8 cellular contexts compared by ENCODE assay signal in genomic region chr13:21060063-21060826, GRCh38. TPM values are rescaled to one million over a fixed set of nuclear protein-coding genes. Genes with fewer than 3 reads are reported as not detected.
A peak's percentile ranks its signal among the peaks of the same experiment; 100 is the strongest.
DNase-seq lines count a peak whose midpoint lies in the region; ATAC-seq and TF ChIP-seq lines count a peak whose summit lies in the region.

No MANE protein-coding gene starts in this region.

- WGBS in heart right ventricle, 2 donors: 5 to 6% methylated on average over 64 to 81 of the region's 81 CpGs
- WGBS in psoas muscle, 3 donors: 7 to 10% (median 9%) methylated on average over 54 to 81 of the region's 81 CpGs

- peaks cover 5% of the 10 kb centered on the region for H3K4me1 Mint-ChIP-seq in activated T-helper 17 cell treated with anti-CD3 and anti-CD28 coated beads, Interleukin-2, amount 50 U/mL, for 72 hours

- peak overlapping the region; percentile 96 to 100 (median 100) for H3K27ac ChIP-seq in heart right ventricle
- H3K27ac ChIP-seq in psoas muscle: peak overlapping the region; percentile 100

- peak overlapping the region; percentile 58 for H3K4me3 Mint-ChIP-seq in activated T-helper 17 cell treated with anti-CD3 and anti-CD28 coated beads, Interleukin-2, amount 50 U/mL, for 72 hours

- H3K27me3 ChIP-seq in heart right ventricle: no peaks in the 10 kb centered on the region
- H3K27me3 ChIP-seq in psoas muscle (ENCODE audit: insufficient read depth in 3 of 3, low read length in 2 of 3): no peaks in the 10 kb centered on the region

- H3K9me3 ChIP-seq in heart right ventricle (no peaks in the 10 kb centered on the region), psoas muscle (no peaks in the 10 kb centered on the region)

- intact Hi-C loops in heart right ventricle (cut with DNase I): loop anchor here in 7 of 10 donors (2.0 to 10.0 kb wide), 3 partner anchors 25 to 118 kb away; no protein-coding TSS in a partner anchor
- intact Hi-C loops in psoas muscle (cut with DNase I): loop anchor here (5.0 to 10.0 kb wide), 2 partner anchors 115 to 118 kb away; no protein-coding TSS in a partner anchor

- no peaks in the 10 kb centered on the region for H3K9me3 Mint-ChIP-seq in activated T-helper 17 cell treated with anti-CD3 and anti-CD28 coated beads, Interleukin-2, amount 50 U/mL, for 72 hours

- H3K36me3 Mint-ChIP-seq in activated T-helper 17 cell treated with anti-CD3 and anti-CD28 coated beads, Interleukin-2, amount 50 U/mL, for 72 hours (ENCODE audit: low read depth): no peaks in the 10 kb centered on the region

- H3K36me3 ChIP-seq in heart right ventricle (peaks cover 0 to 3% (median 0%) of the 10 kb centered on the region in 9 donors), psoas muscle (ENCODE audit: insufficient read depth in 1 of 2, low read depth in 1 of 2) (no peaks in the 10 kb centered on the region)

- H3K4me3 ChIP-seq in heart right ventricle (peak overlapping the region; percentile 72 to 100 (median 98)), psoas muscle (peak overlapping the region; percentile 96)

- TF ChIP-seq CTCF in heart right ventricle (IDR thresholded peaks at IDR 0.05) (peak in 2 of 9 donors; percentile 8 to 24), psoas muscle (IDR thresholded peaks at IDR 0.05) (no peak)

- DNase-seq in activated gamma-delta T cell (lab: John Stamatoyannopoulos, UW): peak; percentile 24
- DNase-seq in activated gamma-delta T cell treated with Interleukin-2 at 50 U/mL for 16 hours: no peak
- DNase-seq in heart right ventricle: peak; percentile 42 to 59
- DNase-seq in psoas muscle: peak; percentile 68 to 85
- no peak for DNase-seq in NCI-H2227 treated with DMSO at 0.1 percent for 48 hours (lab: John Stamatoyannopoulos, UW)
- DNase-seq in NCI-H510A (lab: John Stamatoyannopoulos, UW): no peak

- H3K4me1 ChIP-seq in heart right ventricle (peaks cover 9 to 57% (median 55%) of the 10 kb centered on the region in 9 donors), psoas muscle (peaks cover 49% of the 10 kb centered on the region)

- no peaks in the 10 kb centered on the region for H3K27me3 Mint-ChIP-seq in activated T-helper 17 cell treated with anti-CD3 and anti-CD28 coated beads, Interleukin-2, amount 50 U/mL, for 72 hours

- H3K27ac Mint-ChIP-seq in activated T-helper 17 cell treated with anti-CD3 and anti-CD28 coated beads, Interleukin-2, amount 50 U/mL, for 72 hours: no peak overlapping the region

- ATAC-seq in HG03135 (IDR thresholded peaks at IDR 0.05; ENCODE audit: unreplicated experiment): peak; percentile 16
- ATAC-seq in activated T-helper 17 cell treated with anti-CD3 and anti-CD28 coated beads, Interleukin-2, amount 50 U/mL, for 72 hours (replicated peaks): peak; percentile 15
- peak in 7 of 8 donors; percentile 7 to 46 (median 24) for ATAC-seq in heart right ventricle
- peak; percentile 18 to 54 (median 44) for ATAC-seq in psoas muscle

RNA-seq across cellular contexts. Expression of gene LATS2, which starts 1.1 kb away (rescaled TPM):
- 1 to 10 TPM; 4.9 to 9.2 TPM for total RNA-seq in activated T-helper 17 cell treated with anti-CD3 and anti-CD28 coated beads, Interleukin-2, amount 50 U/mL, for 72 hours
- total RNA-seq in heart right ventricle (10 to 100 TPM; 16.2 to 46.1 (median 27.9) TPM), psoas muscle (10 to 100 TPM; 23.7 to 27.4 (median 26.1) TPM)
- polyA plus RNA-seq in heart right ventricle (10 to 100 TPM in 1 of 2 donors, 1 to 10 TPM in 1; 9.7 to 10.9 TPM), psoas muscle (10 to 100 TPM in 2 of 3 donors, 1 to 10 TPM in 1; 6.0 to 13.9 (median 10.0) TPM)

Comparison
In these comparisons a context has a peak if more than half of its experiments do, and no peak if none do; other contexts are left out.
1. DNase-seq: peak in activated gamma-delta T cell (single experiment), heart right ventricle (2 of 2) and psoas muscle (2 of 2); none in activated gamma-delta T cell treated with Interleukin-2 at 50 U/mL for 16 hours (single experiment), NCI-H2227 treated with DMSO at 0.1 percent for 48 hours (single experiment) and NCI-H510A (single experiment).
2. Peak in every context shown above with its lines, with median percentiles within 50 percentile points of each other: ATAC-seq.